17 cellular contexts compared by ENCODE assay signal in the genomic region with DNA sequence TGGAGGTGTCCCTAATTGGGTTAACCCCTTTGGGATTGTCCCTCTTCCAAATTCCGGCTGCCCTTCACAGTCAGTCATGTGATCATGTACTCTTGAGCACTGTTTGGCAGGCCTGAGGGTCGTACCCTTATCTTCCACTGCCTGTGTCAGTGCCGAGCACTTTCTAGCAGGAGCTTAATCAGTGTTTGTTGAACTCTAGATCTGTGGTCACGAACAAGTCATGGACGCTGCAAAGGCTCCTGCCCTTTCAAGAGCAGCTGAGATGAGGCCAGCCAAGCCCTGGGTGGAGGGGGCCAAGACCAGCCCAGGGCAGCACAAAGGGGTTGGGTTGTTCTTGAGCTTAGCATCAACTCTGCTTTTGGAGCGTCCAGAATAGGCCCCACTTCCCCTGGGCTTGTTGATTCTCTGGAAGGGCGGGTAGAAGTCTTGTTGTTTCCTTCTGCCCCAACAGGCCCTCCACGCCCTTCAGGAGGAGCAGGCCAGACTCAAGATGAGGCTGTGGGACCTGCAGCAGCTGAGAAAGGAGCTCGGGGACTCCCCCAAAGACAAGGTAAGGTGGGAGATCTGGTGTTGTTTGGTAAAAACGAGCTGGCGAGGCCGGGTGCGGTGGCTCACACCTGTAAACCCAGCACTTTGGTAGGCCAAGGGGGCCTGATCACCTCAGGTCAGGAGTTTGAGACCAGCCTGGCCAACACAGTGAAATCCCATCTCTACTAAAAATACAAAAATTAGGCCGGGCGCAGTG. TPM values are rescaled to one million over a fixed set of nuclear protein-coding genes. Genes with fewer than 3 reads are reported as not detected.
DNase-seq lines count a peak whose midpoint lies in the region; ATAC-seq and TF ChIP-seq lines count a peak whose summit lies in the region.
"Had no signal": no experiment of that assay in that cellular context is flagged by ENCODE, and none has a peak within 500 bp of the region (broad histone marks: within the 10 kb centered on the region; RNA-seq: fewer than 3 reads in every experiment).

No MANE protein-coding gene starts in this region.

- H3K4me1 ChIP-seq in lower lobe of right lung (peaks cover 70% of the 10 kb centered on the region), subcutaneous abdominal adipose tissue (ENCODE audit: control insufficient read depth in 5 of 5, insufficient read depth in 5 of 5, low read length in 5 of 5) (peaks cover 23 to 75% (median 55%) of the 10 kb centered on the region in 5 donors)

- H3K27me3 Mint-ChIP-seq in dendritic cell treated with granulocyte-macrophage colony-stimulating factor and Interleukin-4, amounts not matched to agents 40 ng/mL and 50 ng/mL, for 4 days, result no peaks in the 10 kb centered on the region
- H3K27me3 Mint-ChIP-seq: activated CD4-positive, alpha-beta T cell treated with anti-CD3 and anti-CD28 coated beads for 36 hours had no signal

- peaks cover 60% of the 10 kb centered on the region for H3K4me1 Mint-ChIP-seq in dendritic cell treated with granulocyte-macrophage colony-stimulating factor and Interleukin-4, amounts not matched to agents 40 ng/mL and 50 ng/mL, for 4 days (ENCODE audit: low read depth)

- no peaks in the 10 kb centered on the region for H3K27me3 ChIP-seq in lower lobe of right lung (ENCODE audit: low read depth)
- no peaks in the 10 kb centered on the region for H3K27me3 ChIP-seq in subcutaneous abdominal adipose tissue (ENCODE audit: control insufficient read depth in 5 of 5, insufficient read depth in 4 of 5, low read length in 5 of 5)
- H3K27me3 ChIP-seq: ovary had no signal

- no peak overlapping the region for H3K4me3 Mint-ChIP-seq in dendritic cell treated with granulocyte-macrophage colony-stimulating factor and Interleukin-4, amounts not matched to agents 40 ng/mL and 50 ng/mL, for 4 days
- H3K4me3 Mint-ChIP-seq: activated CD4-positive, alpha-beta T cell treated with anti-CD3 and anti-CD28 coated beads for 36 hours; activated T-cell treated with anti-CD3 and anti-CD28 coated beads, Interleukin-2, amount 50 U/mL, for 72 hours; T-helper 1 cell treated with Interleukin-12 subunit alpha and Interleukin-12 subunit beta and Interleukin-4 antibody, amounts not matched to agents 30 μg/mL and 1 μg/mL, for 36 hours had no signal

- H3K4me3 ChIP-seq in lower lobe of right lung, result no peak overlapping the region
- H3K4me3 ChIP-seq in subcutaneous abdominal adipose tissue (ENCODE audit: low read depth in 1 of 5, low read length in 5 of 5), result no peak overlapping the region
- H3K4me3 ChIP-seq: ovary had no signal

- ATAC-seq in lower lobe of right lung, result no peak
- no peak for ATAC-seq in HG03432 (IDR thresholded peaks at IDR 0.05; ENCODE audit: unreplicated experiment)
- no peak for ATAC-seq in omental fat pad (ENCODE audit: low FRiP score)
- ATAC-seq: activated CD4-positive, alpha-beta T cell treated with anti-CD3 and anti-CD28 coated beads for 36 hours; activated T-cell treated with anti-CD3 and anti-CD28 coated beads, Interleukin-2, amount 50 U/mL, for 72 hours had no signal

- H3K27ac Mint-ChIP-seq in dendritic cell treated with granulocyte-macrophage colony-stimulating factor and Interleukin-4, amounts not matched to agents 40 ng/mL and 50 ng/mL, for 4 days, result peak overlapping the region; percentile 50
- H3K27ac Mint-ChIP-seq: activated CD4-positive, alpha-beta T cell treated with anti-CD3 and anti-CD28 coated beads for 36 hours; activated T-cell treated with anti-CD3 and anti-CD28 coated beads, Interleukin-2, amount 50 U/mL, for 72 hours; T-helper 1 cell treated with Interleukin-12 subunit alpha and Interleukin-12 subunit beta and Interleukin-4 antibody, amounts not matched to agents 30 μg/mL and 1 μg/mL, for 36 hours had no signal

- H3K9me3 Mint-ChIP-seq in dendritic cell treated with granulocyte-macrophage colony-stimulating factor and Interleukin-4, amounts not matched to agents 40 ng/mL and 50 ng/mL, for 4 days, result no peaks in the 10 kb centered on the region
- H3K9me3 Mint-ChIP-seq: activated T-cell treated with anti-CD3 and anti-CD28 coated beads, Interleukin-2, amount 50 U/mL, for 72 hours; T-helper 1 cell treated with Interleukin-12 subunit alpha and Interleukin-12 subunit beta and Interleukin-4 antibody, amounts not matched to agents 30 μg/mL and 1 μg/mL, for 36 hours had no signal

- TF ChIP-seq CTCF in lower lobe of right lung (IDR thresholded peaks at IDR 0.05) (no peak), omental fat pad (IDR thresholded peaks at IDR 0.05) (no peak)

- peaks cover 65% of the 10 kb centered on the region for H3K36me3 Mint-ChIP-seq in dendritic cell treated with granulocyte-macrophage colony-stimulating factor and Interleukin-4, amounts not matched to agents 40 ng/mL and 50 ng/mL, for 4 days (ENCODE audit: low read depth)

- H3K27ac ChIP-seq in lower lobe of right lung (peak overlapping the region; percentile 0), subcutaneous abdominal adipose tissue (ENCODE audit: low read depth, low read length) (peak overlapping the region; percentile 57)
- H3K27ac ChIP-seq: C4-2B had no signal

- DNase-seq in OCI-M1 (lab: John Stamatoyannopoulos, UW) (peak; percentile 48), lower lobe of right lung (no peak), omental fat pad (ENCODE audit: low spot score) (no peak), AG08396 (ENCODE audit: low spot score) (no peak)
- DNase-seq: activated CD4-positive, alpha-beta T cell treated with anti-CD3 and anti-CD28 coated beads for 36 hours; activated T-cell treated with anti-CD3 and anti-CD28 coated beads, Interleukin-2, amount 50 U/mL, for 72 hours; EL; mammary epithelial cell; NCI-H1930; NCI-H526; RPMI8226 had no signal

- H3K36me3 ChIP-seq in lower lobe of right lung (peaks cover 63% of the 10 kb centered on the region), subcutaneous abdominal adipose tissue (ENCODE audit: control insufficient read depth in 5 of 5, insufficient read depth in 5 of 5, low read length in 5 of 5) (peaks cover 0 to 42% (median 37%) of the 10 kb centered on the region in 5 donors)
- H3K36me3 ChIP-seq: ovary had no signal

- H3K9me3 ChIP-seq in lower lobe of right lung (no peaks in the 10 kb centered on the region), subcutaneous abdominal adipose tissue (ENCODE audit: control insufficient read depth in 5 of 5, low read length in 5 of 5) (no peaks in the 10 kb centered on the region)
- H3K9me3 ChIP-seq: ovary had no signal

- peak overlapping the region in 2 of 5 donors; percentile 30 to 37 for H3K9ac ChIP-seq in subcutaneous abdominal adipose tissue (ENCODE audit: low read length in 5 of 5)

- intact Hi-C loops in dendritic cell treated with granulocyte-macrophage colony-stimulating factor and Interleukin-4, amounts not matched to agents 40 ng/mL and 50 ng/mL, for 4 days (cut with micrococcal nuclease), result no loop called here
- intact Hi-C loops in lower lobe of right lung (cut with DNase I), result no loop called here

RNA-seq across cellular contexts. Expression of a gene that starts 5.3 kb away (rescaled TPM):
- total RNA-seq in lower lobe of right lung (61.5 TPM), omental fat pad (100 to 1,000 TPM in 1 of 4 donors, 10 to 100 TPM in 3; 29.1 to 108 (median 34.4) TPM)

RNA-seq across cellular contexts. Expression of a gene that starts 10.3 kb away (rescaled TPM):
- total RNA-seq in lower lobe of right lung, result 382 TPM
- total RNA-seq in omental fat pad, result 100 to 1,000 TPM; 147 to 304 (median 233) TPM

RNA-seq across cellular contexts. Expression of a gene that starts 13.1 kb away (rescaled TPM):
- 0.53 TPM for total RNA-seq in lower lobe of right lung
- total RNA-seq in omental fat pad, result 1 to 10 TPM in 1 of 4 donors, under 1 TPM in 3; 0.25 to 1.1 (median 0.64) TPM
- total RNA-seq: activated T-cell treated with anti-CD3 and anti-CD28 coated beads, Interleukin-2, amount 50 U/mL, for 72 hours had no signal

RNA-seq across cellular contexts. Expression of a gene that starts 13.7 kb away (rescaled TPM):
- total RNA-seq in lower lobe of right lung (810 TPM), omental fat pad (1,000 to 10,000 TPM in 3 of 4 donors, 100 to 1,000 TPM in 1; 852 to 1,453 (median 1,237) TPM)

RNA-seq across cellular contexts. Expression of a gene that starts 31.5 kb away (rescaled TPM):
- total RNA-seq in lower lobe of right lung, result 17.1 TPM
- total RNA-seq in omental fat pad, result 10 to 100 TPM in 2 of 4 donors, 1 to 10 TPM in 2; 8.5 to 12.4 (median 10.6) TPM
